1 cellular context compared by ENCODE assay signal in the genomic region with DNA sequence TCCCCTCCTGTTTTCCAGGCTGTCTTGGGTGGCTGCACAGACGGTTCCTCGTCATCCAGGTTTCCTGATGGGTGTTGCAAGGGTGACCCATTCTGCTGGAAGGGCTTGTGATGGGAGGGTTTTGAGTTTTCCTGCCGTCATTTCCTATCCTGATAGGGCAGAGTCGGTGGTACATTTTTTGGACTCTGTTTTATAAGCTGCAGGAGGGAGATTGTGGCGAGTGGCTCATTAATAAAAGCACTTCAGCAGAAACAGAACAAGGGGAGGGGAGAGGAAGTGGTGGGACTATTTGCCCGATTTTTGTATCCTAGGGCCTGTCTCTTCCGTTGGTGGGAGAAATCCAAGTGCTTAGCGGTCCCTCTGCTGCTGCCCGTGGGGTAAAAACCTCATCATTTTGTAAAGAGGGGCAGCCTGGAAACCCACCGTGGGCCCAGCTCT.
TF ChIP-seq lines count a peak whose summit lies in the region.

No MANE protein-coding gene starts in this region.

TF ChIP-seq in endothelial cell of umbilical vein, 7 proteins besides CTCF, POLR2A, EP300 and RAD21:
- peak; percentile 13 for TF ChIP-seq FOS (IDR thresholded peaks at IDR 0.05; ENCODE audit: borderline replicate concordance, insufficient read depth, low read length)
- no peak for TF ChIP-seq GATA2 (IDR thresholded peaks at IDR 0.05; ENCODE audit: insufficient read depth, insufficient read length, low read depth, low read length)
- TF ChIP-seq MYC (IDR thresholded peaks at IDR 0.05; ENCODE audit: low read depth, low read length), result no peak
- TF ChIP-seq POLR2AphosphoS5 (IDR thresholded peaks at IDR 0.05; ENCODE audit: insufficient read depth, low read depth, low read length), result no peak
- no peak for TF ChIP-seq EZH2 (IDR thresholded peaks at IDR 0.05; ENCODE audit: borderline replicate concordance, low read depth, low read length, severe bottlenecking)
